ENCODE assay signal across 1 cellular context in genomic region chr2:88139203-88139702, GRCh38.
TF ChIP-seq lines count a peak whose summit lies in the region.

No MANE protein-coding gene starts in this region.

TF ChIP-seq in HepG2, 621 proteins besides CTCF, POLR2A, EP300 and RAD21 (continued from another document and continues in another):
- TF ChIP-seq ZNF318 (CRISPR knock-in tag; IDR thresholded peaks at IDR 0.05): no peak
- TF ChIP-seq ZNF75D (CRISPR knock-in tag; IDR thresholded peaks at IDR 0.05; ENCODE audit: borderline replicate concordance): no peak
- peak; percentile 97 for TF ChIP-seq NR2C2 (CRISPR knock-in tag; IDR thresholded peaks at IDR 0.05; ENCODE audit: borderline replicate concordance)
- TF ChIP-seq ZNF235 (CRISPR knock-in tag; IDR thresholded peaks at IDR 0.05; ENCODE audit: borderline replicate concordance): no peak
- peak; percentile 91 for TF ChIP-seq TGIF2 (CRISPR knock-in tag; IDR thresholded peaks at IDR 0.05)
- peak; percentile 95 for TF ChIP-seq SOX5 (CRISPR knock-in tag; IDR thresholded peaks at IDR 0.05; ENCODE audit: borderline replicate concordance)
- peak; percentile 60; the same call in 1 of the 2 replicates for TF ChIP-seq CEBPB (IDR thresholded peaks at IDR 0.05; ENCODE audit: borderline replicate concordance, low read depth, low read length)
- peak; percentile 90 for TF ChIP-seq IKZF5 (CRISPR knock-in tag; IDR thresholded peaks at IDR 0.05)
- TF ChIP-seq RAD51 (IDR thresholded peaks at IDR 0.05; ENCODE audit: borderline replicate concordance): no peak
- no peak for TF ChIP-seq POLR2AphosphoS2 (IDR thresholded peaks at IDR 0.05; ENCODE audit: low read depth, low read length)
- TF ChIP-seq ZNF788 (CRISPR knock-in tag; IDR thresholded peaks at IDR 0.05; ENCODE audit: borderline replicate concordance): peak; percentile 44; the same call in 1 of the 2 replicates
- peak; percentile 41; the same call in 1 of the 2 replicates for TF ChIP-seq CHD4 (IDR thresholded peaks at IDR 0.05; ENCODE audit: borderline replicate concordance, low read length)
- no peak for TF ChIP-seq ZNF17 (CRISPR knock-in tag; IDR thresholded peaks at IDR 0.05)
- peak; percentile 94 for TF ChIP-seq HNF4A (CRISPR knock-in tag; IDR thresholded peaks at IDR 0.05)
- TF ChIP-seq, protein P1, sequence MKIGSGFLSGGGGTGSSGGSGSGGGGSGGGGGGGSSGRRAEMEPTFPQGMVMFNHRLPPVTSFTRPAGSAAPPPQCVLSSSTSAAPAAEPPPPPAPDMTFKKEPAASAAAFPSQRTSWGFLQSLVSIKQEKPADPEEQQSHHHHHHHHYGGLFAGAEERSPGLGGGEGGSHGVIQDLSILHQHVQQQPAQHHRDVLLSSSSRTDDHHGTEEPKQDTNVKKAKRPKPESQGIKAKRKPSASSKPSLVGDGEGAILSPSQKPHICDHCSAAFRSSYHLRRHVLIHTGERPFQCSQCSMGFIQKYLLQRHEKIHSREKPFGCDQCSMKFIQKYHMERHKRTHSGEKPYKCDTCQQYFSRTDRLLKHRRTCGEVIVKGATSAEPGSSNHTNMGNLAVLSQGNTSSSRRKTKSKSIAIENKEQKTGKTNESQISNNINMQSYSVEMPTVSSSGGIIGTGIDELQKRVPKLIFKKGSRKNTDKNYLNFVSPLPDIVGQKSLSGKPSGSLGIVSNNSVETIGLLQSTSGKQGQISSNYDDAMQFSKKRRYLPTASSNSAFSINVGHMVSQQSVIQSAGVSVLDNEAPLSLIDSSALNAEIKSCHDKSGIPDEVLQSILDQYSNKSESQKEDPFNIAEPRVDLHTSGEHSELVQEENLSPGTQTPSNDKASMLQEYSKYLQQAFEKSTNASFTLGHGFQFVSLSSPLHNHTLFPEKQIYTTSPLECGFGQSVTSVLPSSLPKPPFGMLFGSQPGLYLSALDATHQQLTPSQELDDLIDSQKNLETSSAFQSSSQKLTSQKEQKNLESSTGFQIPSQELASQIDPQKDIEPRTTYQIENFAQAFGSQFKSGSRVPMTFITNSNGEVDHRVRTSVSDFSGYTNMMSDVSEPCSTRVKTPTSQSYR (CRISPR knock-in tag; IDR thresholded peaks at IDR 0.05; ENCODE audit: borderline replicate concordance): peak; percentile 34; the same call in 1 of the 2 replicates
- peak; percentile 52; the same call in 1 of the 2 replicates for TF ChIP-seq KDM3A (CRISPR knock-in tag; IDR thresholded peaks at IDR 0.05; ENCODE audit: low read depth)
- no peak for TF ChIP-seq SP4 (CRISPR knock-in tag; IDR thresholded peaks at IDR 0.05)
- no peak for TF ChIP-seq CC2D1A (CRISPR knock-in tag; IDR thresholded peaks at IDR 0.05)
- TF ChIP-seq REST (IDR thresholded peaks at IDR 0.05; ENCODE audit: borderline replicate concordance in 1 of 2, low read depth in 1 of 2, low read length in 2 of 2): peak in 1 of 2 experiments; percentile 83; a peak in 3 of 4 replicates
- peak; percentile 97 for TF ChIP-seq ZSCAN9 (CRISPR knock-in tag; IDR thresholded peaks at IDR 0.05; ENCODE audit: borderline replicate concordance)
- peak; percentile 61; the same call in 1 of the 2 replicates for TF ChIP-seq ZBTB10 (CRISPR knock-in tag; IDR thresholded peaks at IDR 0.05; ENCODE audit: borderline replicate concordance)
- no peak for TF ChIP-seq THAP7 (CRISPR knock-in tag; IDR thresholded peaks at IDR 0.05)
- TF ChIP-seq ISL2 (CRISPR knock-in tag; IDR thresholded peaks at IDR 0.05): peak; percentile 93
- 0 out of 2 replicates have a peak, but pooled peaks have one; percentile 39 for TF ChIP-seq MAF1 (CRISPR knock-in tag; IDR thresholded peaks at IDR 0.05; ENCODE audit: borderline replicate concordance)
- TF ChIP-seq, protein P2, sequence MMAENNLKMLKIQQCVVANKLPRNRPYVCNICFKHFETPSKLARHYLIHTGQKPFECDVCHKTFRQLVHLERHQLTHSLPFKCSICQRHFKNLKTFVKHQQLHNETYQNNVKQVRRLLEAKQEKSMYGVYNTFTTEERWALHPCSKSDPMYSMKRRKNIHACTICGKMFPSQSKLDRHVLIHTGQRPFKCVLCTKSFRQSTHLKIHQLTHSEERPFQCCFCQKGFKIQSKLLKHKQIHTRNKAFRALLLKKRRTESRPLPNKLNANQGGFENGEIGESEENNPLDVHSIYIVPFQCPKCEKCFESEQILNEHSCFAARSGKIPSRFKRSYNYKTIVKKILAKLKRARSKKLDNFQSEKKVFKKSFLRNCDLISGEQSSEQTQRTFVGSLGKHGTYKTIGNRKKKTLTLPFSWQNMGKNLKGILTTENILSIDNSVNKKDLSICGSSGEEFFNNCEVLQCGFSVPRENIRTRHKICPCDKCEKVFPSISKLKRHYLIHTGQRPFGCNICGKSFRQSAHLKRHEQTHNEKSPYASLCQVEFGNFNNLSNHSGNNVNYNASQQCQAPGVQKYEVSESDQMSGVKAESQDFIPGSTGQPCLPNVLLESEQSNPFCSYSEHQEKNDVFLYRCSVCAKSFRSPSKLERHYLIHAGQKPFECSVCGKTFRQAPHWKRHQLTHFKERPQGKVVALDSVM (CRISPR knock-in tag; IDR thresholded peaks at IDR 0.05): 0 out of 2 replicates have a peak, but pooled peaks have one; percentile 27
- 0 out of 2 replicates have a peak, but pooled peaks have one; percentile 54 for TF ChIP-seq ZNF510 (CRISPR knock-in tag; IDR thresholded peaks at IDR 0.05; ENCODE audit: low read depth)
- TF ChIP-seq HMG20B (CRISPR knock-in tag; conservative IDR thresholded peaks at IDR 0.05): peak; percentile 94
- peak; percentile 54; the same call in 1 of the 2 replicates for TF ChIP-seq ZNF629 (CRISPR knock-in tag; conservative IDR thresholded peaks at IDR 0.05)
- peak; percentile 71; the same call in 1 of the 2 replicates for TF ChIP-seq SOX13 (IDR thresholded peaks at IDR 0.05)
- peak in 1 of 2 experiments; percentile 94; a peak in 2 of 4 replicates for TF ChIP-seq SOX13 (CRISPR knock-in tag; conservative IDR thresholded peaks at IDR 0.05 in 1 of 2, IDR thresholded peaks at IDR 0.05 in 1 of 2)
